Comparison of ENCODE assay signal across 25 cellular contexts in the genomic region with DNA sequence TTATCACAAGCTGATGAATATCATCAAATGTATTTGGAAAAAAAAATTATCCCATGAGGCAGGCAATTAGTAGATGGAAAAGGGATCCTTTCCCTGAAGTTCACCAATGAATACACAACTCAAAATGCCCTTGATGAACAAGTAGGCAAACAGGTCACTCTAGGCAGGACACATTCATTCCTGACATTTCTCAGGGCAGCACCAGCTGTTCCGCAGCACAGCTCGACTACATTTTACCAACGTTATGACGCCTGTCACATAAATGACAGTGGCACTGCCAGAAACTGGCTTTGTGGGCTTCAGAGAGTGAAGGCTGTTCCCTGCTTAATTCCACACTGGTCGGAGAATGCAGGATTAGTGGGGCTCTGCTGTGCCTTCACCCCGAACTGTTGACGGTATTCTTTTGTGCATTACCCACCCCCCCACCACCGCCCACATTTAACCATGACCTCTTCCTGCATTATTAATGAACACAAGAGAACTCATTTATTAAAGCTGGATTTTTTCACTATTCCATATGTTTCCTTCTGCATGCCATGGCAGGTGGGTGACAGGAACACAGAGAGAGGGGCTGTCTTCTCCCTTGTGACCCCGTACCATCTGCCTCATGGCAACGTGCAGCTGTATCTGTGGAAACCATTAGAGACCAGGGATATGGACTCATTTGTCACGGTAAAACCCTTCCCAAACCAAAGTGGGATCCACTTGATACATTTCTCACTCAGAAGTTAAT.
DNase-seq lines count a peak whose midpoint lies in the region; ATAC-seq and TF ChIP-seq lines count a peak whose summit lies in the region.
"Had no signal": no experiment of that assay in that cellular context is flagged by ENCODE, and none has a peak within 500 bp of the region (broad histone marks: within the 10 kb centered on the region; RNA-seq: fewer than 3 reads in every experiment).

No MANE protein-coding gene starts in this region.

- H2AFZ ChIP-seq in mesenchymal stem cell (ENCODE audit: low read depth, low read length): no peak overlapping the region

- no peak overlapping the region for H2BK15ac ChIP-seq in mesenchymal stem cell (ENCODE audit: low read depth, poor library complexity, severe bottlenecking)

- H3K4ac ChIP-seq in mesenchymal stem cell (ENCODE audit: low read depth in 1 of 2, low read length in 2 of 2): no peak overlapping the region

- peaks cover 3% of the 10 kb centered on the region for H3K9me3 Mint-ChIP-seq in endodermal cell

- H2BK12ac ChIP-seq in mesenchymal stem cell (ENCODE audit: low read length in 2 of 2): no peak overlapping the region

- no peaks in the 10 kb centered on the region for H3K36me3 Mint-ChIP-seq in endodermal cell (ENCODE audit: low read depth)
- H3K36me3 Mint-ChIP-seq: activated naive CD8-positive, alpha-beta T cell had no signal

- no peak overlapping the region for H3K14ac ChIP-seq in mesenchymal stem cell (ENCODE audit: low read length in 2 of 2)

- H2BK120ac ChIP-seq in mesenchymal stem cell (ENCODE audit: low read depth, low read length): no peak overlapping the region

- H3K27ac ChIP-seq in endodermal cell (ENCODE audit: low read depth, low read length) (peak overlapping the region; percentile 30), skeletal muscle tissue (ENCODE audit: low read depth, low read length) (no peak overlapping the region), mesenchymal stem cell (ENCODE audit: low read length, poor library complexity, severe bottlenecking) (no peak overlapping the region)
- H3K27ac ChIP-seq: KMS-11 had no signal

- H3K4me1 ChIP-seq in endodermal cell (ENCODE audit: control insufficient read depth, insufficient read depth, low read length) (no peaks in the 10 kb centered on the region), skeletal muscle tissue (ENCODE audit: control insufficient read depth in 3 of 3, insufficient read depth in 3 of 3, low read length in 3 of 3) (peaks cover 10 to 24% (median 14%) of the 10 kb centered on the region in 3 donors), mesenchymal stem cell (ENCODE audit: control insufficient read depth, insufficient read depth, low read depth, low read length) (no peaks in the 10 kb centered on the region)

- no peak overlapping the region for H2AK5ac ChIP-seq in mesenchymal stem cell (ENCODE audit: low read length, severe bottlenecking)

- no peak overlapping the region for H3K4me2 ChIP-seq in mesenchymal stem cell (ENCODE audit: low read length, poor library complexity, severe bottlenecking)
- H3K4me2 ChIP-seq: KMS-11 had no signal

- 93 to 96% methylated on average over 7 to 11 of the region's 11 CpGs for WGBS in endodermal cell (ENCODE audit: insufficient coverage in 1 of 2, insufficient read length in 1 of 2), 2 experiments
- WGBS in mesenchymal stem cell: 94% methylated on average over 11 of the region's 11 CpGs

- no peaks in the 10 kb centered on the region for H3K27me3 Mint-ChIP-seq in endodermal cell (ENCODE audit: insufficient read depth)

- H3K27me3 ChIP-seq in endodermal cell (ENCODE audit: control insufficient read depth, insufficient read depth, low read length, poor library complexity, severe bottlenecking) (no peaks in the 10 kb centered on the region), skeletal muscle tissue (ENCODE audit: control insufficient read depth in 3 of 3, insufficient read depth in 3 of 3, low read length in 3 of 3) (no peaks in the 10 kb centered on the region), mesenchymal stem cell (ENCODE audit: control insufficient read depth in 1 of 2, insufficient read depth in 1 of 2, low read length in 2 of 2) (peaks cover 0 to 4% of the 10 kb centered on the region in 2 experiments)

- no peak overlapping the region for H3K18ac ChIP-seq in mesenchymal stem cell (ENCODE audit: low read depth in 1 of 2, low read length in 2 of 2)

- no peak overlapping the region for H4K91ac ChIP-seq in mesenchymal stem cell (ENCODE audit: low read length)

- H3K9me3 ChIP-seq in endodermal cell (ENCODE audit: control insufficient read depth, low read length) (peaks cover 7% of the 10 kb centered on the region), skeletal muscle tissue (ENCODE audit: control insufficient read depth in 3 of 3, low read length in 3 of 3) (no peaks in the 10 kb centered on the region), mesenchymal stem cell (ENCODE audit: control insufficient read depth, low read length) (no peaks in the 10 kb centered on the region)

- H3K23ac ChIP-seq in mesenchymal stem cell (ENCODE audit: low read length in 2 of 2): no peak overlapping the region

- H3K4me1 Mint-ChIP-seq in endodermal cell: peaks cover 2% of the 10 kb centered on the region
- H3K4me1 Mint-ChIP-seq: naive B cell had no signal

- no peak for TF ChIP-seq CTCF in endodermal cell (conservative IDR thresholded peaks at IDR 0.05)

- no peak overlapping the region for H4K8ac ChIP-seq in mesenchymal stem cell (ENCODE audit: low read length)

- H3K4me3 ChIP-seq in endodermal cell (ENCODE audit: low read length) (no peak overlapping the region), skeletal muscle tissue (ENCODE audit: low read length in 3 of 3) (no peak overlapping the region), mesenchymal stem cell (ENCODE audit: insufficient read depth in 1 of 2, low read depth in 1 of 2, low read length in 2 of 2) (no peak overlapping the region)

- H3K36me3 ChIP-seq in endodermal cell (ENCODE audit: control insufficient read depth, insufficient read depth, low read length) (peaks cover 5% of the 10 kb centered on the region), skeletal muscle tissue (ENCODE audit: control insufficient read depth in 3 of 3, insufficient read depth in 3 of 3, low read length in 3 of 3) (no peaks in the 10 kb centered on the region), mesenchymal stem cell (ENCODE audit: control insufficient read depth in 1 of 2, insufficient read depth in 2 of 2, low read depth in 1 of 2, low read length in 2 of 2) (no peaks in the 10 kb centered on the region)

- H3K27ac Mint-ChIP-seq in endodermal cell: no peak overlapping the region
- H3K27ac Mint-ChIP-seq: activated naive CD8-positive, alpha-beta T cell; naive B cell had no signal

- no peak for ATAC-seq in GM18868 (IDR thresholded peaks at IDR 0.05; ENCODE audit: unreplicated experiment)
- ATAC-seq: sciatic nerve had no signal

- H3K79me1 ChIP-seq in mesenchymal stem cell (replicated peaks; ENCODE audit: low read length, poor library complexity, severe bottlenecking): no peaks in the 10 kb centered on the region

- H3K9ac ChIP-seq in endodermal cell (ENCODE audit: extremely low read depth, low read length, poor library complexity, severe bottlenecking) (no peak overlapping the region), skeletal muscle tissue (ENCODE audit: low read depth in 1 of 3, low read length in 3 of 3) (peak overlapping the region in 2 of 3 donors; percentile 18 to 47), mesenchymal stem cell (ENCODE audit: low read length) (no peak overlapping the region)
- H3K9ac ChIP-seq: KMS-11 had no signal

- peak; percentile 52 for DNase-seq in NCI-H1694 (lab: John Stamatoyannopoulos, UW)
- DNase-seq in endodermal cell: no peak
- peak; percentile 58 for DNase-seq in myocyte (ENCODE audit: low read depth)
- DNase-seq in A172 (ENCODE audit: low spot score): no peak
- no peak for DNase-seq in NOMO-1 (lab: John Stamatoyannopoulos, UW; ENCODE audit: unreplicated experiment in 2 of 2)
- no peak for DNase-seq in mesenchymal stem cell
- DNase-seq: activated CD4-positive, alpha-beta T cell treated with anti-CD3 and anti-CD28 coated beads, Interleukin-2, amount 50 U/mL, for 48 hours; activated CD4-positive, CD25-positive, alpha-beta regulatory T cell; activated CD8-positive, alpha-beta memory T cell treated with anti-CD3 and anti-CD28 coated beads, Interleukin-2, amount 50 U/mL, for 4 hours; aorta; caudate nucleus; dermis blood vessel endothelial cell; GDM1; naive B cell; NCI-H146; NCI-H748 treated with DMSO at 0.1 percent for 48 hours; OCI-M1; SHP77; stimulated activated CD8-positive, alpha-beta memory T cell treated with anti-CD3 and anti-CD28 coated beads, Interleukin-4, amount 100 ng/mL, for 48 hours; SW 1271 had no signal

- H3K4me3 Mint-ChIP-seq in endodermal cell: no peak overlapping the region
- H3K4me3 Mint-ChIP-seq: activated naive CD8-positive, alpha-beta T cell; naive B cell had no signal

- no peak overlapping the region for H2BK5ac ChIP-seq in mesenchymal stem cell (ENCODE audit: low read depth, low read length, poor library complexity, severe bottlenecking)

Comparison
In these comparisons a context has a peak if more than half of its experiments do, and no peak if none do; other contexts are left out.
1. DNase-seq: peak in NCI-H1694 (single experiment) and myocyte (single experiment); none in endodermal cell (single experiment), A172 (single experiment), NOMO-1 (0 of 2) and mesenchymal stem cell (single experiment).
2. H3K9ac ChIP-seq: peak in skeletal muscle tissue (2 of 3); none in endodermal cell (single experiment) and mesenchymal stem cell (single experiment).